13 cellular contexts compared by ENCODE assay signal in genomic region chr15:38577405-38577987, GRCh38. TPM values are rescaled to one million over a fixed set of nuclear protein-coding genes. Genes with fewer than 3 reads are reported as not detected.
"Had no signal": no experiment of that assay in that cellular context is flagged by ENCODE, and none has a peak within 500 bp of the region (broad histone marks: within the 10 kb centered on the region; RNA-seq: fewer than 3 reads in every experiment).

No MANE protein-coding gene starts in this region.

- H3K4me3 Mint-ChIP-seq: WTC11 had no signal

- ATAC-seq: left lung, WTC11 had no signal

- H3K4me3 ChIP-seq: left lung, sigmoid colon, spleen had no signal

- DNase-seq: activated CD4-positive, alpha-beta T cell treated with anti-CD3 and anti-CD28 coated beads, Interleukin-2, amount 50 U/mL, for 1 hour; activated naive CD4-positive, alpha-beta T cell treated with anti-CD3 and anti-CD28 coated beads, Interleukin-2, amount 50 U/mL, for 16 hours; brain microvascular endothelial cell; effector CD8-positive, alpha-beta T cell; foreskin fibroblast; hippocampal formation; kidney; left lung; mammary epithelial cell; sigmoid colon; spleen had no signal

- H3K9me3 ChIP-seq: left lung, sigmoid colon, spleen had no signal

- H3K27ac Mint-ChIP-seq: WTC11 had no signal

- H3K4me1 ChIP-seq: left lung, parathyroid adenoma, sigmoid colon had no signal

- H3K27ac ChIP-seq: brain microvascular endothelial cell, left lung, parathyroid adenoma, sigmoid colon had no signal

- H3K36me3 ChIP-seq: brain microvascular endothelial cell, left lung, sigmoid colon, spleen had no signal

- H3K27me3 ChIP-seq: brain microvascular endothelial cell, sigmoid colon, spleen had no signal

RNA-seq across cellular contexts. Expression of gene RASGRP1, which starts 12.9 kb away (rescaled TPM):
- polyA plus RNA-seq: mammary epithelial cell had no signal
